9 cellular contexts compared by ENCODE assay signal in the genomic region with DNA sequence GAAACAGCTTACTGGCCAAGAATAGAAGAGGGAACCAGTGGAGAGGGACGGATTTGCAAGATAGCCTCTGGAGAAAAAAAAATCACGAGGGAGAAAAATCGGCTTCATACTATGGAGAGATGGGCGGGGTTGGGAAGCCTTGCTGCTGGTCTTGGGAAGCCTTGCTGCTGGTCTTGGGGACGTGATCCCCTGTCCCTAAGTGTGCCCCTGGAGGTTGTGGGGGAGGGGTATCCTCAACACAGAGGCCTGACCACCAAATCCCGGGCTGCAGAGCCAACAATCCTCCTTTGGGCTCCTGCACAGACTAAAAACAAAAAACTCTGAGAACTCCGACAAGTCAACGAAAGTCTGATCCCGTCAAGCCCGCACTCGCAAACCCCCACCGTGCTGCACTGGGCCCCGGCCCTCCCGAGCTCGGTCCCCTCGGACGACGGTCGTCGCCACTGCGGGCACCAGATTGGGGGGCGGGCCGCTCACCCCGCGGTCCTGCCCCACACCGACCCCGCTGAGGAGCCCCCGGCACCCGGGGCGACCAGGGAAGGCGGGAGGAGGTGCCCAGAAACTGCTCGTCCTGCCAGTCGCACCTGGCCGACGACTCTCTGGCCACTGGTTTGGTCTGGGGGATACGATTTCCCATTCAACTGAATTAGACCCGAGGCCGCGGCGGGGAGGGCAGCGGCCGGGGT. TPM values are rescaled to one million over a fixed set of nuclear protein-coding genes. Genes with fewer than 3 reads are reported as not detected.
DNase-seq lines count a peak whose midpoint lies in the region; ATAC-seq, FAIRE-seq and TF ChIP-seq lines count a peak whose summit lies in the region.
"Had no signal": no experiment of that assay in that cellular context is flagged by ENCODE, and none has a peak within 500 bp of the region (broad histone marks: within the 10 kb centered on the region; RNA-seq: fewer than 3 reads in every experiment).

No MANE protein-coding gene starts in this region.

- no peak for TF ChIP-seq POLR2A in H54 (IDR thresholded peaks at IDR 0.05; ENCODE audit: low read depth, low read length)

- TF ChIP-seq CTCF in left lung (IDR thresholded peaks at IDR 0.05): no peak

- H3K36me3 ChIP-seq in left lung (no peaks in the 10 kb centered on the region), stomach smooth muscle (ENCODE audit: control insufficient read depth in 2 of 2, insufficient read depth in 2 of 2, low read length in 2 of 2) (no peaks in the 10 kb centered on the region)

- ATAC-seq in GM19452 (IDR thresholded peaks at IDR 0.05; ENCODE audit: unreplicated experiment) (peak; percentile 11), left lung (peak; percentile 9)

- intact Hi-C loops in left lung (cut with DNase I): no loop called here

- H3K27me3 ChIP-seq in left lung: peaks cover 8 to 35% of the 10 kb centered on the region in 2 donors
- H3K27me3 ChIP-seq in stomach smooth muscle (ENCODE audit: control insufficient read depth in 1 of 2, insufficient read depth in 2 of 2, low read length in 2 of 2): peaks cover 17 to 48% of the 10 kb centered on the region in 2 donors

- peak; percentile 38 for DNase-seq in AG20443 (ENCODE audit: low spot score)
- peak; percentile 37 for DNase-seq in NCI-H526 treated with DMSO at 0.1 percent for 48 hours (lab: John Stamatoyannopoulos, UW)
- DNase-seq in cerebellar cortex (ENCODE audit: low spot score): peak; percentile 24
- DNase-seq in left lung: peak in 1 of 2 donors; percentile 76
- no peak for DNase-seq in H54 (ENCODE audit: insufficient read length, low spot score)
- no peak for DNase-seq in putamen (ENCODE audit: low spot score)

- H3K27ac ChIP-seq in left lung (peak overlapping the region; percentile 48 to 66), stomach smooth muscle (ENCODE audit: low read length) (no peak overlapping the region)

- peak overlapping the region in 1 of 2 donors; percentile 37 for H3K9ac ChIP-seq in stomach smooth muscle (ENCODE audit: low read length in 2 of 2)

- H3K9me3 ChIP-seq in left lung (no peaks in the 10 kb centered on the region), stomach smooth muscle (ENCODE audit: control insufficient read depth in 2 of 2, low read length in 2 of 2) (no peaks in the 10 kb centered on the region)

- FAIRE-seq in H54 (lab: Jason Lieb, UNC): no peak
- FAIRE-seq: islet of Langerhans had no signal

- peaks cover 4 to 19% of the 10 kb centered on the region in 2 donors for H3K4me1 ChIP-seq in left lung
- peaks cover 13% of the 10 kb centered on the region for H3K4me1 ChIP-seq in stomach smooth muscle (ENCODE audit: control insufficient read depth, insufficient read depth, low read length)

- H3K4me3 ChIP-seq in left lung: peak overlapping the region; percentile 58 to 68
- peak overlapping the region; percentile 34 to 77 for H3K4me3 ChIP-seq in stomach smooth muscle (ENCODE audit: low read length in 2 of 2)

RNA-seq across cellular contexts. Expression of a gene that starts 0.7 kb away (rescaled TPM):
- 10 to 100 TPM; 16.8 to 22.0 TPM for total RNA-seq in left lung

Comparison
In these comparisons a context has a peak if more than half of its experiments do, and no peak if none do; other contexts are left out.
1. DNase-seq: peak in AG20443 (single experiment), NCI-H526 treated with DMSO at 0.1 percent for 48 hours (single experiment) and cerebellar cortex (single experiment); none in H54 (single experiment) and putamen (single experiment).